17 cellular contexts compared by ENCODE assay signal in genomic region chr5:56543431-56544385, GRCh38.
DNase-seq lines count a peak whose midpoint lies in the region; ATAC-seq and TF ChIP-seq lines count a peak whose summit lies in the region.
"Had no signal": no experiment of that assay in that cellular context is flagged by ENCODE, and none has a peak within 500 bp of the region (broad histone marks: within the 10 kb centered on the region; RNA-seq: fewer than 3 reads in every experiment).

No MANE protein-coding gene starts in this region.

- H4K20me1 ChIP-seq in PC-9 (ENCODE audit: insufficient read depth) = no peaks in the 10 kb centered on the region

- no peaks in the 10 kb centered on the region for H3K79me2 ChIP-seq in PC-9 (ENCODE audit: low read depth)

- TF ChIP-seq CTCF in PC-9 (conservative IDR thresholded peaks at IDR 0.05) (no peak), GM20000 (IDR thresholded peaks at IDR 0.05; ENCODE audit: extremely low read depth, missing control alignments) (no peak)

- no TSS peak for BruUV-seq in PC-9 (replicated peaks; lab: Mats Ljungman, UMichigan)

- H3K27me3 ChIP-seq in PC-9 (ENCODE audit: insufficient read depth, low read depth) = no peaks in the 10 kb centered on the region
- H3K27me3 ChIP-seq: thyroid gland had no signal

- H3K36me3 ChIP-seq in PC-9 (ENCODE audit: low read depth) = no peaks in the 10 kb centered on the region
- H3K36me3 ChIP-seq: thyroid gland had no signal

- POLR2A ChIA-PET in PC-9 (lab: Charles Lee; ENCODE audit: unreplicated experiment) = interaction anchor here (0.6 to 1.0 kb wide), 4 partner anchors 9 to 214 kb away, joined by 3 to 7 read pairs (median 4); no protein-coding TSS in a partner anchor

- no peaks in the 10 kb centered on the region for H3K9me2 ChIP-seq in PC-9 (ENCODE audit: insufficient read depth)

- ATAC-seq in HG03045 (IDR thresholded peaks at IDR 0.05; ENCODE audit: unreplicated experiment) = no peak

- H3F3A ChIP-seq in PC-9 (ENCODE audit: insufficient read depth, low read depth) = peaks cover 38% of the 10 kb centered on the region

- DNase-seq in HCEC 1CT = peak; percentile 24
- DNase-seq in PC-9 = peak; percentile 62 to 97
- DNase-seq in epithelial cell of prostate (ENCODE audit: low read depth, low spot score) = peak; percentile 78
- peak; percentile 16 for DNase-seq in skeletal muscle cell (ENCODE audit: low read depth)
- no peak for DNase-seq in caudate nucleus (lab: John Stamatoyannopoulos, UW)
- no peak for DNase-seq in activated CD4-positive, alpha-beta T cell treated with anti-CD3 and anti-CD28 coated beads for 1 hour
- DNase-seq in GM20000 (ENCODE audit: low spot score) = no peak
- DNase-seq: activated CD8-positive, alpha-beta memory T cell treated with anti-CD3 and anti-CD28 coated beads, Interleukin-2, amount 50 U/mL, for 4 hours; CD4-positive, CD25-positive, alpha-beta regulatory T cell; hippocampal formation; naive B cell; NCI-H1694; NCI-H526; T-helper 2 cell; thyroid gland had no signal

- peak overlapping the region; percentile 43 for H3K4me2 ChIP-seq in PC-9
- H3K4me2 ChIP-seq: KMS-11 had no signal

- no peaks in the 10 kb centered on the region for H3K9me3 ChIP-seq in PC-9 (ENCODE audit: insufficient read depth, low read depth)
- H3K9me3 ChIP-seq: thyroid gland had no signal

- intact Hi-C loops in PC-9 (cut with micrococcal nuclease; ENCODE audit: unreplicated experiment) = loop anchor here (1.0 to 5.0 kb wide), 7 partner anchors 16 to 294 kb away; partner anchors contain the start of gene MAP3K1

- H3K4me3 ChIP-seq in PC-9 (no peak overlapping the region), skeletal muscle cell (ENCODE audit: low read depth, low read length) (no peak overlapping the region)
- H3K4me3 ChIP-seq: thyroid gland had no signal

- H2AFZ ChIP-seq in PC-9 = 0 out of 2 replicates have a peak overlapping the region, but pooled peaks have one; percentile 26

- H3K27ac ChIP-seq in PC-9 (peak overlapping the region; percentile 96), epithelial cell of prostate (peak overlapping the region; percentile 99), caudate nucleus (ENCODE audit: low read depth, low read length) (no peak overlapping the region)
- H3K27ac ChIP-seq: KMS-11, thyroid gland had no signal

- CTCF ChIA-PET in PC-9 (lab: Charles Lee) = interaction anchor here (0.6 kb wide), 3 partner anchors 96 to 305 kb away, joined by 3 to 5 read pairs (median 3); no protein-coding TSS in a partner anchor

- peaks cover 39% of the 10 kb centered on the region for H3K4me1 ChIP-seq in PC-9 (replicated peaks; ENCODE audit: insufficient read depth)
- H3K4me1 ChIP-seq: thyroid gland had no signal

Comparison
In these comparisons a context has a peak if more than half of its experiments do, and no peak if none do; other contexts are left out.
1. DNase-seq: peak in HCEC 1CT (single experiment), PC-9 (2 of 2), epithelial cell of prostate (single experiment) and skeletal muscle cell (single experiment); none in caudate nucleus (0 of 61), activated CD4-positive, alpha-beta T cell treated with anti-CD3 and anti-CD28 coated beads for 1 hour (single experiment) and GM20000 (single experiment).